In genomic region chr16:2532494-2533141, GRCh38 we compare ENCODE assay signal across 8 cellular contexts. TPM values are rescaled to one million over a fixed set of nuclear protein-coding genes. Genes with fewer than 3 reads are reported as not detected.
DNase-seq lines count a peak whose midpoint lies in the region; ATAC-seq and TF ChIP-seq lines count a peak whose summit lies in the region.

No MANE protein-coding gene starts in this region.

- peak overlapping the region; percentile 88 for H3K9ac ChIP-seq in neural cell (ENCODE audit: low read length)

- POLR2A ChIA-PET in AG04450 (lab: Yijun Ruan, JAX), result interaction anchor here (0.6 to 3.0 kb wide), 2 partner anchors 12 to 318 kb away, joined by 7 to 22 read pairs; partner anchors contain the start of genes AMDHD2 and PGP

- no peak for DNase-seq in AG04450 (ENCODE audit: low read depth, low spot score)
- peak; percentile 90 for DNase-seq in GM23338 (ENCODE audit: low spot score)
- DNase-seq in NOMO-1 treated with DMSO at 0.1 percent for 48 hours (lab: John Stamatoyannopoulos, UW; ENCODE audit: unreplicated experiment), result peak; percentile 40
- DNase-seq in activated T-helper 9 cell treated with anti-CD3 and anti-CD28 coated beads, Interleukin-2, amount 50 U/mL, for 16 hours (ENCODE audit: low read depth), result peak; percentile 38
- DNase-seq in fibroblast of pulmonary artery (ENCODE audit: low read depth), result peak; percentile 53
- peak; percentile 90 to 92 for DNase-seq in upper lobe of left lung
- DNase-seq in NK-92 (lab: John Stamatoyannopoulos, UW; ENCODE audit: unreplicated experiment), result no peak

- peak overlapping the region; percentile 98 for H3K4me2 ChIP-seq in GM23338
- H3K4me2 ChIP-seq in neural cell (ENCODE audit: low read length), result peak overlapping the region; percentile 92

- peaks cover 7% of the 10 kb centered on the region; the same call in 2 of the 3 replicates for H3K4me1 Mint-ChIP-seq in GM23338

- H3K27ac ChIP-seq in AG04450 (ENCODE audit: low read depth, low read length) (peak overlapping the region; percentile 61), GM23338 (ENCODE audit: low read depth) (peak overlapping the region; percentile 81; the same call in 1 of the 2 replicates), neural cell (ENCODE audit: low read length) (peak overlapping the region; percentile 79), upper lobe of left lung (peak overlapping the region; percentile 95 to 100 (median 98))

- H3K36me3 ChIP-seq in GM23338 (ENCODE audit: insufficient read depth), result no peaks in the 10 kb centered on the region
- no peaks in the 10 kb centered on the region for H3K36me3 ChIP-seq in neural cell (ENCODE audit: insufficient read depth, low read length)
- peaks cover 7 to 27% (median 23%) of the 10 kb centered on the region in 4 donors for H3K36me3 ChIP-seq in upper lobe of left lung

- no peaks in the 10 kb centered on the region for H3K27me3 ChIP-seq in AG04450 (ENCODE audit: control insufficient read depth, insufficient read depth, low read length)
- peaks cover 5% of the 10 kb centered on the region; the same call in 1 of the 2 replicates for H3K27me3 ChIP-seq in GM23338 (ENCODE audit: insufficient read depth)
- H3K27me3 ChIP-seq in neural cell (ENCODE audit: insufficient read depth, low read depth, low read length), result no peaks in the 10 kb centered on the region
- no peaks in the 10 kb centered on the region for H3K27me3 ChIP-seq in upper lobe of left lung

- no peaks in the 10 kb centered on the region; the same call in 2 of the 3 replicates for H3K36me3 Mint-ChIP-seq in GM23338 (ENCODE audit: low read depth)

- H3K27ac Mint-ChIP-seq in GM23338, result peak overlapping the region; percentile 91

- 0 to 2% methylated on average over 28 to 30 of the region's 37 CpGs for WGBS in upper lobe of left lung, 2 donors

- H3K4me1 ChIP-seq in GM23338 (ENCODE audit: insufficient read depth), result peaks cover 5% of the 10 kb centered on the region
- H3K4me1 ChIP-seq in upper lobe of left lung, result peaks cover 21 to 46% (median 24%) of the 10 kb centered on the region in 4 donors

- H4K20me1 ChIP-seq in GM23338 (replicated peaks; ENCODE audit: insufficient read depth), result no peaks in the 10 kb centered on the region
- no peaks in the 10 kb centered on the region for H4K20me1 ChIP-seq in neural cell (ENCODE audit: insufficient read depth)

- H3K4me3 ChIP-seq in AG04450 (ENCODE audit: low read depth, low read length) (peak overlapping the region; percentile 65), GM23338 (peak overlapping the region; percentile 83), fibroblast of pulmonary artery (replicated peaks; ENCODE audit: low read depth, low read length) (peak overlapping the region; percentile 65), neural cell (ENCODE audit: low read length) (peak overlapping the region; percentile 78), upper lobe of left lung (peak overlapping the region; percentile 70 to 84 (median 74))

- H3K79me2 ChIP-seq in GM23338 (replicated peaks; ENCODE audit: insufficient read depth) (no peaks in the 10 kb centered on the region), neural cell (replicated peaks; ENCODE audit: insufficient read depth, low read length) (no peaks in the 10 kb centered on the region)

- TF ChIP-seq CTCF in AG04450 (IDR thresholded peaks at IDR 0.05; ENCODE audit: low read depth, low read length) (no peak), GM23338 (conservative IDR thresholded peaks at IDR 0.05; ENCODE audit: low read depth in 2 of 2) (no peak), fibroblast of pulmonary artery (IDR thresholded peaks at IDR 0.05; ENCODE audit: low read length, missing control alignments) (no peak), neural cell (IDR thresholded peaks at IDR 0.05; ENCODE audit: poor library complexity, severe bottlenecking) (no peak), upper lobe of left lung (IDR thresholded peaks at IDR 0.05) (peak in 2 of 6 experiments; percentile 9 to 10)

- H3K9me2 ChIP-seq in GM23338 (ENCODE audit: insufficient read depth), result no peaks in the 10 kb centered on the region
- H3K9me2 ChIP-seq in neural cell (ENCODE audit: insufficient read depth, low read length), result no peaks in the 10 kb centered on the region

- ATAC-seq in GM23338, result peak; percentile 53
- peak; percentile 9 to 77 for ATAC-seq in upper lobe of left lung (ENCODE audit: low FRiP score in 2 of 2)

- H3K9me3 ChIP-seq in AG04450 (ENCODE audit: control insufficient read depth, insufficient read depth, low read length), result peaks cover 7% of the 10 kb centered on the region
- no peaks in the 10 kb centered on the region for H3K9me3 ChIP-seq in neural cell (ENCODE audit: low read length)
- no peaks in the 10 kb centered on the region for H3K9me3 ChIP-seq in upper lobe of left lung

- peaks cover 27% of the 10 kb centered on the region for H3K27me3 Mint-ChIP-seq in GM23338 (ENCODE audit: insufficient read depth, low read depth, poor library complexity)

- TF ChIP-seq POLR2A in upper lobe of left lung (IDR thresholded peaks at IDR 0.05), result peak in 1 of 4 donors; percentile 71

- peaks cover 3% of the 10 kb centered on the region; the same call in 1 of the 3 replicates for H3K9me3 Mint-ChIP-seq in GM23338

- H3F3A ChIP-seq in GM23338 (replicated peaks; ENCODE audit: low read depth), result peaks cover 17% of the 10 kb centered on the region; the same call in 1 of the 2 replicates
- no peaks in the 10 kb centered on the region for H3F3A ChIP-seq in neural cell (ENCODE audit: insufficient read depth, low read length, poor library complexity, severe bottlenecking)

- TF ChIP-seq EP300 in neural cell (conservative IDR thresholded peaks at IDR 0.05; ENCODE audit: poor library complexity, severe bottlenecking) (no peak), upper lobe of left lung (IDR thresholded peaks at IDR 0.05) (no peak)

- peak overlapping the region; percentile 85 for H3K4me3 Mint-ChIP-seq in GM23338

- H2AFZ ChIP-seq in GM23338 (peak overlapping the region; percentile 98), neural cell (ENCODE audit: low read depth, low read length) (peak overlapping the region; percentile 87)

- no peak for TF ChIP-seq RAD21 in neural cell (conservative IDR thresholded peaks at IDR 0.05)

- CTCF ChIA-PET in AG04450 (lab: Charles Lee), result no interaction called here

TF ChIP-seq in neural cell, 6 proteins besides CTCF, POLR2A, EP300 and RAD21 (continues in another document):
- no peak for TF ChIP-seq MXI1 (conservative IDR thresholded peaks at IDR 0.05; ENCODE audit: poor library complexity, severe bottlenecking)

RNA-seq across cellular contexts. Expression of gene CEMP1, which starts 1.4 kb away (rescaled TPM):
- polyA plus RNA-seq in AG04450 (2011; rRNA removed), result not detected in 2 replicates
- not detected in 2 replicates for polyA minus RNA-seq in AG04450 (2011; rRNA and poly(A)+ RNA removed)
- total RNA-seq in GM23338 (2014; rRNA removed; shearing (Covaris generic)), result 0.31 TPM in 1 of 2 replicates, not detected in the other
- polyA plus RNA-seq in GM23338 (2016; fragmentation: Nextera tagmentation; extraction: Ambion mirVana), result 7.5 and 10.1 TPM in 2 replicates
- 0.46 TPM in 1 of 2 replicates, not detected in the other for polyA plus RNA-seq in neural cell
- 0.97 and 1.6 TPM in 2 replicates for polyA minus RNA-seq in neural cell
- total RNA-seq in upper lobe of left lung, result 10 to 100 TPM in 2 of 6 donors, 1 to 10 TPM in 3, under 1 TPM in 1; 0.91 to 17.0 (median 5.4) TPM

RNA-seq across cellular contexts. Expression of gene PDPK1, which starts 5.2 kb away (rescaled TPM):
- 27.7 and 32.4 TPM in 2 replicates for polyA plus RNA-seq in AG04450 (2011; rRNA removed)
- polyA minus RNA-seq in AG04450 (2011; rRNA and poly(A)+ RNA removed), result 19.9 and 23.4 TPM in 2 replicates
- total RNA-seq in GM23338 (2014; rRNA removed; shearing (Covaris generic)), result 24.9 and 25.8 TPM in 2 replicates
- 13.1 and 19.3 TPM in 2 replicates for polyA plus RNA-seq in GM23338 (2016; fragmentation: Nextera tagmentation; extraction: Ambion mirVana)
- 18.6 and 20.1 TPM in 2 replicates for polyA plus RNA-seq in neural cell
- 36.8 and 45.3 TPM in 2 replicates for polyA minus RNA-seq in neural cell
- 10 to 100 TPM; 39.4 to 83.1 (median 67.2) TPM for total RNA-seq in upper lobe of left lung

RNA-seq across cellular contexts. Expression of gene AMDHD2, which starts 12.4 kb away (rescaled TPM):
- polyA plus RNA-seq in AG04450 (2011; rRNA removed) (7.7 and 11.9 TPM in 2 replicates), GM23338 (2016; fragmentation: Nextera tagmentation; extraction: Ambion mirVana) (12.2 and 20.2 TPM in 2 replicates), neural cell (50.0 and 80.3 TPM in 2 replicates)
- polyA minus RNA-seq in AG04450 (2011; rRNA and poly(A)+ RNA removed), result 8.0 and 11.3 TPM in 2 replicates
- 62.1 and 68.1 TPM in 2 replicates for total RNA-seq in GM23338 (2014; rRNA removed; shearing (Covaris generic))
- 17.0 and 19.5 TPM in 2 replicates for polyA minus RNA-seq in neural cell
- total RNA-seq in upper lobe of left lung, result 100 to 1,000 TPM in 1 of 6 donors, 10 to 100 TPM in 5; 33.0 to 126 (median 68.4) TPM

RNA-seq across cellular contexts. Expression of gene ATP6V0C, which starts 18.9 kb away (rescaled TPM):
- 11.0 and 19.9 TPM in 2 replicates for polyA plus RNA-seq in AG04450 (2011; rRNA removed)
- polyA minus RNA-seq in AG04450 (2011; rRNA and poly(A)+ RNA removed), result 25.0 and 32.3 TPM in 2 replicates
- total RNA-seq in GM23338 (2014; rRNA removed; shearing (Covaris generic)), result 98.2 and 109 TPM in 2 replicates
- 154 and 162 TPM in 2 replicates for polyA plus RNA-seq in GM23338 (2016; fragmentation: Nextera tagmentation; extraction: Ambion mirVana)
- 89.7 and 100 TPM in 2 replicates for polyA plus RNA-seq in neural cell
- polyA minus RNA-seq in neural cell, result 42.8 and 46.3 TPM in 2 replicates
- total RNA-seq in upper lobe of left lung, result 100 to 1,000 TPM in 4 of 6 donors, 10 to 100 TPM in 2; 84.9 to 332 (median 164) TPM

RNA-seq across cellular contexts. Expression of gene TBC1D24, which starts 57.7 kb away (rescaled TPM):
- polyA plus RNA-seq in AG04450 (2011; rRNA removed) (6.0 and 6.4 TPM in 2 replicates), GM23338 (2016; fragmentation: Nextera tagmentation; extraction: Ambion mirVana) (5.4 and 6.1 TPM in 2 replicates), neural cell (27.1 and 30.1 TPM in 2 replicates)
- polyA minus RNA-seq in AG04450 (2011; rRNA and poly(A)+ RNA removed), result 12.0 and 13.2 TPM in 2 replicates
- total RNA-seq in GM23338 (2014; rRNA removed; shearing (Covaris generic)), result 19.3 and 21.0 TPM in 2 replicates
- polyA minus RNA-seq in neural cell, result 43.1 and 46.7 TPM in 2 replicates
- total RNA-seq in upper lobe of left lung, result 10 to 100 TPM; 25.9 to 49.6 (median 37.2) TPM

Comparison
In these comparisons a context has a peak if more than half of its experiments do, and no peak if none do; other contexts are left out.
1. DNase-seq: peak in GM23338 (single experiment), NOMO-1 treated with DMSO at 0.1 percent for 48 hours (single experiment), activated T-helper 9 cell treated with anti-CD3 and anti-CD28 coated beads, Interleukin-2, amount 50 U/mL, for 16 hours (single experiment), fibroblast of pulmonary artery (single experiment) and upper lobe of left lung (2 of 2); none in AG04450 (single experiment) and NK-92 (single experiment).
2. Peak in every context shown above with its lines, with median percentiles within 50 percentile points of each other: H3K27ac ChIP-seq and H3K4me3 ChIP-seq.